ENCODE assay signal across 9 cellular contexts in the genomic region with DNA sequence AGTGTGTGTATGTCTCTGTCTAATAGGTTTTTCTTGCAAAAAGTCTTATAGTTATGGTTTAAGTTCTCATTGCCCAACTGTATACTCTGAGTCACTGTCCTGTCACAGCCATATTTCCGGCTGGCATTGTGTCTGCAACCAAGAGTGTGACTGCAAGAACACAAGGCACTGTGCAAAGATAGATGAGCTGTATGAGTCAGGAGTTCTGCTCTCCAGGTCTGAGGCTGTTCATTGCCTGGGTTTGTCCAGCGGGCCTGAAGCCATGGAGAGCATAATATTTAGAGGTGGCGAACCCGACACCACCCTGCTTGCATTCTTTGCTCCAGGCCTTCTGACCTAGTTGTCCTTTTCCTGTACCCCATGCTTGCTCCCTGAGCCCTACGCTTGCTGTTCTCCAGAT. TPM values are rescaled to one million over a fixed set of nuclear protein-coding genes. Genes with fewer than 3 reads are reported as not detected.
DNase-seq lines count a peak whose midpoint lies in the region; ATAC-seq and TF ChIP-seq lines count a peak whose summit lies in the region.
"Had no signal": no experiment of that assay in that cellular context is flagged by ENCODE, and none has a peak within 500 bp of the region (broad histone marks: within the 10 kb centered on the region; RNA-seq: fewer than 3 reads in every experiment).

No MANE protein-coding gene starts in this region.

- H3K27ac ChIP-seq in DND-41 (ENCODE audit: low read length) = no peak overlapping the region; the same call in 1 of the 2 replicates
- H3K27ac ChIP-seq: coronary artery had no signal

- peaks cover 8% of the 10 kb centered on the region for H3K9me3 Mint-ChIP-seq in osteocyte (ENCODE audit: unreplicated experiment)

- H3K4me2 ChIP-seq in DND-41 (ENCODE audit: insufficient read depth, low read length) = no peak overlapping the region

- no peaks in the 10 kb centered on the region for H3K4me1 ChIP-seq in DND-41 (ENCODE audit: insufficient read depth, low read length)

- no peaks in the 10 kb centered on the region for H3K27me3 Mint-ChIP-seq in osteocyte (ENCODE audit: unreplicated experiment)

- H3K4me3 Mint-ChIP-seq in osteocyte (ENCODE audit: unreplicated experiment) = no peak overlapping the region

- ATAC-seq in DND-41 (ENCODE audit: insufficient read depth, low read depth) = no peak
- no peak for ATAC-seq in HG02610 (IDR thresholded peaks at IDR 0.05; ENCODE audit: unreplicated experiment)
- ATAC-seq in activated CD4-positive, CD25-positive, alpha-beta regulatory T cell treated with anti-CD3 and anti-CD28 coated beads, Interleukin-2, amount 50 U/mL, for 24 hours = no peak

- H3K4me3 ChIP-seq in DND-41 (ENCODE audit: low read depth in 1 of 2, low read length in 2 of 2) (no peak overlapping the region), choroid plexus epithelial cell (ENCODE audit: low read depth, low read length) (no peak overlapping the region)
- H3K4me3 ChIP-seq: coronary artery had no signal

- 0 out of 2 replicates have a peak overlapping the region, but pooled peaks have one; percentile 8 for H2AFZ ChIP-seq in DND-41 (ENCODE audit: low read depth, low read length)

- H3K36me3 ChIP-seq in DND-41 (ENCODE audit: insufficient read depth, low read length) = no peaks in the 10 kb centered on the region

- H3K27me3 ChIP-seq in DND-41 (ENCODE audit: insufficient read depth, low read length, poor library complexity) = no peaks in the 10 kb centered on the region

- no peaks in the 10 kb centered on the region for H3K79me2 ChIP-seq in DND-41 (ENCODE audit: insufficient read depth, low read length)

- H3K4me1 Mint-ChIP-seq in osteocyte (ENCODE audit: unreplicated experiment) = peaks cover 19% of the 10 kb centered on the region

- H3K27ac Mint-ChIP-seq in osteocyte (ENCODE audit: unreplicated experiment) = peak overlapping the region; percentile 58

- TF ChIP-seq CTCF in DND-41 (IDR thresholded peaks at IDR 0.05; ENCODE audit: borderline replicate concordance, extremely low read depth, low read length, poor library complexity, severe bottlenecking) = no peak
- no peak for TF ChIP-seq CTCF in choroid plexus epithelial cell (conservative IDR thresholded peaks at IDR 0.05; ENCODE audit: low read depth, low read length)
- no peak for TF ChIP-seq CTCF in osteocyte (IDR thresholded peaks at IDR 0.05)

- peaks cover 3% of the 10 kb centered on the region for H3K9me3 ChIP-seq in DND-41 (ENCODE audit: insufficient read depth, low read length, severe bottlenecking)

- H3K36me3 Mint-ChIP-seq in osteocyte (ENCODE audit: unreplicated experiment) = peaks cover 2% of the 10 kb centered on the region

- H3K9ac ChIP-seq in DND-41 (ENCODE audit: low read depth, low read length) = no peak overlapping the region

- no peak for DNase-seq in DND-41
- DNase-seq in NOMO-1 treated with dmso at 0.1 percent for 144 hours (lab: John Stamatoyannopoulos, UW; ENCODE audit: unreplicated experiment) = peak; percentile 89
- peak; percentile 69 for DNase-seq in choroid plexus epithelial cell (ENCODE audit: low read depth)
- DNase-seq in osteocyte (ENCODE audit: extremely low spot score, unreplicated experiment) = no peak
- no peak for DNase-seq in OCI-M1 (lab: John Stamatoyannopoulos, UW)
- no peak for DNase-seq in ureter (ENCODE audit: low spot score)

- H4K20me1 ChIP-seq in DND-41 (ENCODE audit: insufficient read depth, low read length) = no peaks in the 10 kb centered on the region

RNA-seq across cellular contexts. Expression of a gene that starts 50.9 kb away (rescaled TPM):
- 4.2 and 5.5 TPM in 2 replicates for total RNA-seq in osteocyte
- 5.3 TPM for total RNA-seq in ureter

Comparison
In these comparisons a context has a peak if more than half of its experiments do, and no peak if none do; other contexts are left out.
1. DNase-seq: peak in NOMO-1 treated with dmso at 0.1 percent for 144 hours (single experiment) and choroid plexus epithelial cell (single experiment); none in DND-41 (single experiment), osteocyte (single experiment), OCI-M1 (single experiment) and ureter (single experiment).